Comparison of ENCODE assay signal across 20 cellular contexts in genomic region chr1:103341377-103341880, GRCh38.
DNase-seq lines count a peak whose midpoint lies in the region; ATAC-seq, FAIRE-seq and TF ChIP-seq lines count a peak whose summit lies in the region.
"Had no signal": no experiment of that assay in that cellular context is flagged by ENCODE, and none has a peak within 500 bp of the region (broad histone marks: within the 10 kb centered on the region; RNA-seq: fewer than 3 reads in every experiment).

No MANE protein-coding gene starts in this region.

- 86 to 92% (median 90%) methylated on average over 2 of the region's 2 CpGs for WGBS in small intestine, 3 donors

- TF ChIP-seq CTCF in chondrocyte (IDR thresholded peaks at IDR 0.05) (no peak), left lung (IDR thresholded peaks at IDR 0.05) (no peak)

- FAIRE-seq in GM12891 (lab: Jason Lieb, UNC) (no peak), small intestine (lab: Jason Lieb, UNC) (no peak)
- FAIRE-seq: GM18507 had no signal

- no peaks in the 10 kb centered on the region for H3K36me3 Mint-ChIP-seq in chondrocyte (ENCODE audit: low read depth)

- H3K36me3 ChIP-seq in small intestine (ENCODE audit: control insufficient read depth in 2 of 2, insufficient read depth in 2 of 2, low read length in 2 of 2) (no peaks in the 10 kb centered on the region), left lung (no peaks in the 10 kb centered on the region)
- H3K36me3 ChIP-seq: MG63 had no signal

- no peaks in the 10 kb centered on the region for H3K27me3 Mint-ChIP-seq in chondrocyte (ENCODE audit: low read depth)

- H3K27ac Mint-ChIP-seq in chondrocyte (ENCODE audit: unreplicated experiment) = peak overlapping the region; percentile 28
- H3K27ac Mint-ChIP-seq: T-helper 2 cell treated with Interferon-gamma antibody and Interleukin-4, amounts not matched to agents 5 μg/mL and 100 μg/mL, for 36 hours had no signal

- H3K4me3 Mint-ChIP-seq in chondrocyte (ENCODE audit: unreplicated experiment) = no peak overlapping the region
- H3K4me3 Mint-ChIP-seq: T-helper 2 cell treated with Interferon-gamma antibody and Interleukin-4, amounts not matched to agents 5 μg/mL and 100 μg/mL, for 36 hours had no signal

- H3K27ac ChIP-seq in small intestine (ENCODE audit: low read depth in 1 of 2, low read length in 1 of 2) (no peak overlapping the region), left lung (no peak overlapping the region)
- H3K27ac ChIP-seq: KMS-11 had no signal

- intact Hi-C loops in left lung (cut with DNase I) = no loop called here

- no peak for TF ChIP-seq POLR2A in GM12891 (IDR thresholded peaks at IDR 0.05; ENCODE audit: low read depth, low read length)

- H3K27me3 ChIP-seq in small intestine (ENCODE audit: control insufficient read depth in 2 of 2, insufficient read depth in 2 of 2, low read length in 2 of 2) (no peaks in the 10 kb centered on the region), left lung (no peaks in the 10 kb centered on the region)
- H3K27me3 ChIP-seq: MG63 had no signal

- no peak for DNase-seq in GM12891 (ENCODE audit: insufficient read length, low spot score)
- DNase-seq in chondrocyte (ENCODE audit: low spot score) = no peak
- no peak for DNase-seq in small intestine
- DNase-seq in putamen (ENCODE audit: low spot score) = no peak
- no peak for DNase-seq in NCI-H1417 treated with DMSO at 0.1 percent for 48 hours (lab: John Stamatoyannopoulos, UW)
- DNase-seq in left lung = no peak
- DNase-seq: C1 segment of cervical spinal cord, DMS153, EL, H7, MG63, NCI-H1436 treated with DMSO at 0.1 percent for 48 hours, NCI-H2081, NCI-H524, SW 1271 had no signal

- H3K4me1 ChIP-seq in small intestine (ENCODE audit: control insufficient read depth in 2 of 2, insufficient read depth in 1 of 2, low read depth in 1 of 2, low read length in 1 of 2) = no peaks in the 10 kb centered on the region
- no peaks in the 10 kb centered on the region for H3K4me1 ChIP-seq in left lung

- H3K9me3 ChIP-seq in small intestine (ENCODE audit: control insufficient read depth, low read depth) (no peaks in the 10 kb centered on the region), left lung (no peaks in the 10 kb centered on the region)
- H3K9me3 ChIP-seq: MG63 had no signal

- ATAC-seq in GM21529 (IDR thresholded peaks at IDR 0.05; ENCODE audit: unreplicated experiment) (peak; percentile 47), HG03469 (IDR thresholded peaks at IDR 0.05; ENCODE audit: unreplicated experiment) (peak; percentile 37), left lung (no peak)

- no peaks in the 10 kb centered on the region for H3K9me3 Mint-ChIP-seq in chondrocyte (ENCODE audit: low read depth)
- H3K9me3 Mint-ChIP-seq: T-helper 2 cell treated with Interferon-gamma antibody and Interleukin-4, amounts not matched to agents 5 μg/mL and 100 μg/mL, for 36 hours had no signal

- H3K4me1 Mint-ChIP-seq in chondrocyte (ENCODE audit: low read depth) = peaks cover 34% of the 10 kb centered on the region

- H3K4me3 ChIP-seq in small intestine (ENCODE audit: low read depth in 1 of 2, low read length in 2 of 2) (no peak overlapping the region), left lung (no peak overlapping the region)
- H3K4me3 ChIP-seq: MG63 had no signal

TF ChIP-seq in GM12891, 5 proteins besides CTCF, POLR2A, EP300 and RAD21:
- TF ChIP-seq POU2F2 (IDR thresholded peaks at IDR 0.05; ENCODE audit: low read depth, low read length) = no peak
- TF ChIP-seq SPI1 (IDR thresholded peaks at IDR 0.05; ENCODE audit: low read depth, low read length) = peak; percentile 73
